Comparison of ENCODE assay signal across 14 cellular contexts in the genomic region with DNA sequence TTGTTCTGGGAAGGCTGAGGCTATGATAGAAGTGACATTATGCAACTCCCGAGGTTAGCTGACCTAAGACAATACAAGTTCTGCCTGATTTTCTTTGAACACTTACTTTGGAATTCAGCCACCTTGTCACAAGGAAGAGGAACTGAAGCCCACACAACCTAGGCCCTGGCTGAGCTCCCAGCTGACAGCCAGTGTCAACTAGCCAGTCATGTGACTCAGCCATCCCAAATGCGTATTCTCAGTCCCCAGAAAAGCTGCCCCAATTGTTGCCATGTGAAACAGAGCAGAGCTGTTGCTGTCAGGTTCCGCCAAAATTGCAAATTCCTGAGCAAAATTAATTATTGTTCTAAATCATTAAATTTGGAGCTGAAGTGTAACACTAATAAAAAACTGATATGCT.
"Had no signal": no experiment of that assay in that cellular context is flagged by ENCODE, and none has a peak within 500 bp of the region (broad histone marks: within the 10 kb centered on the region; RNA-seq: fewer than 3 reads in every experiment).

No MANE protein-coding gene starts in this region.

- H3K27me3 ChIP-seq: body of pancreas, vagina had no signal

- H3K4me1 Mint-ChIP-seq: activated CD4-positive, alpha-beta T cell treated with anti-CD3 and anti-CD28 coated beads, Interleukin-2, amount 10 ng/mL, durations not matched to agents 7 days and 5 days; immature natural killer cell; T-helper 17 cell had no signal

- H3K36me3 Mint-ChIP-seq: natural killer cell treated with Interleukin-12 subunit alpha and Interleukin-12 subunit beta and Interleukin-15 and Interleukin-18, amount 100 ng/mL, for 72 hours had no signal

- H3K4me3 ChIP-seq: body of pancreas, vagina had no signal

- H3K9me3 Mint-ChIP-seq: activated CD4-positive, alpha-beta T cell treated with anti-CD3 and anti-CD28 coated beads, Interleukin-2, amount 10 ng/mL, durations not matched to agents 7 days and 5 days; dendritic cell treated with granulocyte-macrophage colony-stimulating factor and Interleukin-4, amounts not matched to agents 40 ng/mL and 50 ng/mL, for 4 days had no signal

- DNase-seq: activated CD4-positive, alpha-beta T cell treated with anti-CD3 and anti-CD28 coated beads, Interleukin-2, amount 10 ng/mL, durations not matched to agents 7 days and 5 days; activated CD4-positive, CD25-positive, alpha-beta regulatory T cell; activated CD8-positive, alpha-beta memory T cell treated with anti-CD3 and anti-CD28 coated beads for 24 hours; activated naive CD4-positive, alpha-beta T cell treated with anti-CD3 and anti-CD28 coated beads, Interleukin-2, amount 50 U/mL, for 16 hours; body of pancreas; effector memory CD8-positive, alpha-beta T cell; erythroblast; immature natural killer cell; left colon; retina; T-helper 17 cell had no signal

- H3K9me3 ChIP-seq: body of pancreas, vagina had no signal

- H3K27ac Mint-ChIP-seq: activated CD4-positive, alpha-beta T cell treated with anti-CD3 and anti-CD28 coated beads, Interleukin-2, amount 10 ng/mL, durations not matched to agents 7 days and 5 days; dendritic cell treated with granulocyte-macrophage colony-stimulating factor and Interleukin-4, amounts not matched to agents 40 ng/mL and 50 ng/mL, for 4 days; effector memory CD8-positive, alpha-beta T cell; immature natural killer cell; natural killer cell treated with Interleukin-12 subunit alpha and Interleukin-12 subunit beta and Interleukin-15 and Interleukin-18, amount 100 ng/mL, for 72 hours; T-helper 17 cell had no signal

- H3K27me3 Mint-ChIP-seq: effector memory CD8-positive, alpha-beta T cell; natural killer cell treated with Interleukin-12 subunit alpha and Interleukin-12 subunit beta and Interleukin-15 and Interleukin-18, amount 100 ng/mL, for 72 hours; T-helper 17 cell had no signal

- H3K4me1 ChIP-seq: body of pancreas, vagina had no signal

- H3K36me3 ChIP-seq: vagina had no signal

- H3K4me3 Mint-ChIP-seq: activated CD4-positive, alpha-beta T cell treated with anti-CD3 and anti-CD28 coated beads, Interleukin-2, amount 10 ng/mL, durations not matched to agents 7 days and 5 days; dendritic cell treated with granulocyte-macrophage colony-stimulating factor and Interleukin-4, amounts not matched to agents 40 ng/mL and 50 ng/mL, for 4 days; effector memory CD8-positive, alpha-beta T cell; immature natural killer cell; natural killer cell treated with Interleukin-12 subunit alpha and Interleukin-12 subunit beta and Interleukin-15 and Interleukin-18, amount 100 ng/mL, for 72 hours; T-helper 17 cell had no signal
